8 cellular contexts compared by ENCODE assay signal in the genomic region with DNA sequence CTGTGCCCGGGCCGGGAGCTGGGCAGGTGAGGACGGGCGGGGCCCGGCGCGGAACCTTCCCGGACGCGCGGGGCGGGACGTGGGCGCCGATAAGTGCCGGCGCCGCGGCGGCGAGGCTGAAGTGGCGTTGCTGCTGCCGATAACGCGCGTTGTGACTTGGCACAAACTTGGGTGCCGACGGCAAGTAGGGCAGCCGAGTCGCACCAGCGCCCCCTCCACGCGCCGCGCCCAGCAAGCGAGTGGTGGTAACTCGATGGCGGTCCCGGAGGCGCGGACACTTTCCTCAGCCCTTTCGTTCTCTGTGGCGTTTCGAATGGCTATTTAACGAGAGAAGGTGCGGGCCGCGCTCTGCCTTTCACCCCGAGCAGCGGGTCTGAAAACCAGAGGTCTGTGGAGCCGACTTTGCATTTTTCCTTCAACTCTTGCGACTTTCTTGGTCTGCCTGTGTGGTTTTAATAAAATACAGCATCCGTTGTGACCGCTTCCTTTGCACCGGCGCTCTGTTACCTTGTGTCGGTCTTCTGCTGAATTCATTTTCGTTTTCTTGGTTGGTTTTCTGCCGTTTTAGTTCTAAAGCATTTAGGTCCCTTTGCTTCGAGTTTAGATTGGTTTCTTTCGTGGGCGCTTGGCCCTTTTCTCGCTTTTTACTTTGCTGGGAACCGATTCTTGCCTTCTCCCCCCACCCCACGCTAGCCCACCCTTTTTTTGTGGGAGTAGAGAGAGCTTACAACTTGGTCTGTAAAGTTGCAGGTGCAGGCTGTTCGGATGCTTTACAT. TPM values are rescaled to one million over a fixed set of nuclear protein-coding genes. Genes with fewer than 3 reads are reported as not detected.
DNase-seq lines count a peak whose midpoint lies in the region; ATAC-seq and TF ChIP-seq lines count a peak whose summit lies in the region.

No MANE protein-coding gene starts in this region.

- ATAC-seq in GM21367 (IDR thresholded peaks at IDR 0.05; ENCODE audit: unreplicated experiment) (peak; percentile 21), heart right ventricle (peak; percentile 32 to 80 (median 62)), upper lobe of right lung (peak; percentile 72)

- H3K36me3 ChIP-seq in heart right ventricle (no peaks in the 10 kb centered on the region), upper lobe of right lung (no peaks in the 10 kb centered on the region)

- peak; percentile 75 for DNase-seq in D341Med (ENCODE audit: low spot score)
- DNase-seq in HT1080 (ENCODE audit: low read depth) = peak; percentile 48
- peak; percentile 50 for DNase-seq in SK-MEL-5 (ENCODE audit: low read depth, low spot score)
- peak; percentile 65 for DNase-seq in activated naive CD8-positive, alpha-beta T cell treated with anti-CD3 and anti-CD28 coated beads for 36 hours
- DNase-seq in heart right ventricle = peak; percentile 69 to 80
- peak; percentile 55 for DNase-seq in progenitor cell of endocrine pancreas (ENCODE audit: low spot score, unreplicated experiment)
- peak; percentile 92 for DNase-seq in upper lobe of right lung

- peaks cover 0 to 13% (median 0%) of the 10 kb centered on the region in 7 donors for H3K27me3 ChIP-seq in heart right ventricle
- no peaks in the 10 kb centered on the region for H3K27me3 ChIP-seq in upper lobe of right lung

- intact Hi-C loops in heart right ventricle (cut with DNase I) (loop anchor here (1.0 to 10.0 kb wide), 14 partner anchors 64 to 255 kb away; partner anchors contain the start of gene COA1 (in 1 of the 10)), upper lobe of right lung (cut with DNase I) (loop anchor here (5.0 kb wide), 1 partner anchor 119 kb away; no protein-coding TSS in a partner anchor)

- H3K9me3 Mint-ChIP-seq in activated naive CD8-positive, alpha-beta T cell treated with anti-CD3 and anti-CD28 coated beads for 36 hours = no peaks in the 10 kb centered on the region
- H3K9me3 Mint-ChIP-seq in progenitor cell of endocrine pancreas (ENCODE audit: low read depth) = peaks cover 3% of the 10 kb centered on the region

- peak overlapping the region; percentile 96 for H3K27ac Mint-ChIP-seq in activated naive CD8-positive, alpha-beta T cell treated with anti-CD3 and anti-CD28 coated beads for 36 hours
- H3K27ac Mint-ChIP-seq in progenitor cell of endocrine pancreas = peak overlapping the region; percentile 95

- H3K4me3 ChIP-seq in heart right ventricle = peak overlapping the region; percentile 70 to 97 (median 86)
- H3K4me3 ChIP-seq in upper lobe of right lung = peak overlapping the region; percentile 66

- WGBS in heart right ventricle, 2 donors = 0 to 1% methylated on average over 56 to 66 of the region's 66 CpGs

- peaks cover 8% of the 10 kb centered on the region for H3K27me3 Mint-ChIP-seq in activated naive CD8-positive, alpha-beta T cell treated with anti-CD3 and anti-CD28 coated beads for 36 hours
- no peaks in the 10 kb centered on the region for H3K27me3 Mint-ChIP-seq in progenitor cell of endocrine pancreas

- TF ChIP-seq CTCF in heart right ventricle (IDR thresholded peaks at IDR 0.05) (peak in 4 of 9 donors; percentile 9 to 35 (median 28)), progenitor cell of endocrine pancreas (IDR thresholded peaks at IDR 0.05; ENCODE audit: unreplicated experiment) (peak; percentile 31), upper lobe of right lung (IDR thresholded peaks at IDR 0.05) (peak; percentile 21)

- peaks cover 0 to 31% (median 22%) of the 10 kb centered on the region in 9 donors for H3K4me1 ChIP-seq in heart right ventricle
- peaks cover 10% of the 10 kb centered on the region for H3K4me1 ChIP-seq in upper lobe of right lung

- peaks cover 11% of the 10 kb centered on the region for H3K36me3 Mint-ChIP-seq in activated naive CD8-positive, alpha-beta T cell treated with anti-CD3 and anti-CD28 coated beads for 36 hours
- H3K36me3 Mint-ChIP-seq in progenitor cell of endocrine pancreas (ENCODE audit: insufficient read depth) = no peaks in the 10 kb centered on the region

- H3K27ac ChIP-seq in heart right ventricle (peak overlapping the region; percentile 65 to 98 (median 95)), upper lobe of right lung (peak overlapping the region; percentile 93)

- H3K4me3 Mint-ChIP-seq in activated naive CD8-positive, alpha-beta T cell treated with anti-CD3 and anti-CD28 coated beads for 36 hours = peak overlapping the region; percentile 92
- H3K4me3 Mint-ChIP-seq in progenitor cell of endocrine pancreas (ENCODE audit: low read depth) = peak overlapping the region; percentile 81

- peaks cover 33% of the 10 kb centered on the region for H3K4me1 Mint-ChIP-seq in activated naive CD8-positive, alpha-beta T cell treated with anti-CD3 and anti-CD28 coated beads for 36 hours
- H3K4me1 Mint-ChIP-seq in progenitor cell of endocrine pancreas (ENCODE audit: low read depth) = peaks cover 37% of the 10 kb centered on the region

- H3K9me3 ChIP-seq in heart right ventricle (peaks cover 0 to 4% (median 0%) of the 10 kb centered on the region in 11 donors), upper lobe of right lung (no peaks in the 10 kb centered on the region)

- in situ Hi-C loops in SK-MEL-5 (cut with HindIII; ENCODE audit: low pct_unique_long_range_greater_than_20kb, low sequenced_read_pairs) = no loop called here

RNA-seq across cellular contexts. Expression of gene STK17A, which starts 0.7 kb away (rescaled TPM):
- total RNA-seq in HT1080 (2014; rRNA removed; shearing (Covaris generic)) = 64.7 and 69.8 TPM in 2 replicates
- 94.6 and 110 TPM in 2 replicates for polyA plus RNA-seq in HT1080 (2015; cell fraction: cytosol; rRNA removed)
- polyA plus RNA-seq in HT1080 (2015; cell fraction: nucleus; rRNA removed) = 105 and 106 TPM in 2 replicates
- 109 and 121 TPM in 2 replicates for total RNA-seq in SK-MEL-5 (2014; rRNA removed; shearing (Covaris generic))
- 57.2 TPM in 2 replicates for polyA plus RNA-seq in SK-MEL-5 (2015; cell fraction: cytosol; rRNA removed)
- 47.7 and 51.1 TPM in 2 replicates for polyA plus RNA-seq in SK-MEL-5 (2015; cell fraction: nucleus; rRNA removed)
- total RNA-seq in activated naive CD8-positive, alpha-beta T cell treated with anti-CD3 and anti-CD28 coated beads for 36 hours = 10 to 100 TPM; 53.2 to 53.8 TPM
- 10 to 100 TPM; 10.6 to 37.4 (median 23.3) TPM for total RNA-seq in heart right ventricle
- polyA plus RNA-seq in heart right ventricle = 10 to 100 TPM in 1 of 2 donors, 1 to 10 TPM in 1; 7.8 to 11.5 TPM
- total RNA-seq in progenitor cell of endocrine pancreas = 23.0 and 23.9 TPM in 2 replicates
- total RNA-seq in upper lobe of right lung = 35.4 TPM

Comparison
In these comparisons a context has a peak if more than half of its experiments do, and no peak if none do; other contexts are left out.
1. Peak in every context shown above with its lines: DNase-seq, ATAC-seq, H3K4me3 ChIP-seq and H3K27ac ChIP-seq.
2. ATAC-seq: peak in every context shown above with its lines; median percentile 72 in upper lobe of right lung; 62 in heart right ventricle; 21 in GM21367.